In genomic region chr20:709421-709820, GRCh38 we compare ENCODE assay signal across 10 cellular contexts. TPM values are rescaled to one million over a fixed set of nuclear protein-coding genes. Genes with fewer than 3 reads are reported as not detected.
DNase-seq lines count a peak whose midpoint lies in the region; ATAC-seq, FAIRE-seq and TF ChIP-seq lines count a peak whose summit lies in the region.
"Had no signal": no experiment of that assay in that cellular context is flagged by ENCODE, and none has a peak within 500 bp of the region (broad histone marks: within the 10 kb centered on the region; RNA-seq: fewer than 3 reads in every experiment).

No MANE protein-coding gene starts in this region.

- H3K79me2 ChIP-seq in neural cell (replicated peaks; ENCODE audit: insufficient read depth, low read length): no peaks in the 10 kb centered on the region

- H3K27ac ChIP-seq in ectodermal cell (ENCODE audit: insufficient read depth, low read depth, low read length, poor library complexity, severe bottlenecking) (no peak overlapping the region), neural cell (ENCODE audit: low read length) (no peak overlapping the region), upper lobe of left lung (no peak overlapping the region)
- H3K27ac ChIP-seq: ovary had no signal

- no peak for TF ChIP-seq RAD21 in neural cell (conservative IDR thresholded peaks at IDR 0.05)

- no peak for ATAC-seq in upper lobe of left lung (ENCODE audit: low FRiP score in 2 of 2)

- H3K4me3 ChIP-seq in ectodermal cell (ENCODE audit: insufficient read depth, low read depth, low read length) (peak overlapping the region; percentile 42), neural cell (ENCODE audit: low read length) (peak overlapping the region; percentile 58), upper lobe of left lung (no peak overlapping the region)
- H3K4me3 ChIP-seq: ovary had no signal

- TF ChIP-seq EP300 in neural cell (conservative IDR thresholded peaks at IDR 0.05; ENCODE audit: poor library complexity, severe bottlenecking): no peak
- no peak for TF ChIP-seq EP300 in upper lobe of left lung (IDR thresholded peaks at IDR 0.05)

- TF ChIP-seq POLR2A in upper lobe of left lung (IDR thresholded peaks at IDR 0.05): no peak

- no peaks in the 10 kb centered on the region for H3K9me2 ChIP-seq in neural cell (ENCODE audit: insufficient read depth, low read length)

- H2AFZ ChIP-seq in neural cell (ENCODE audit: low read depth, low read length): no peak overlapping the region

- H3K27me3 ChIP-seq in ectodermal cell (ENCODE audit: control insufficient read depth, insufficient read depth, low read length, poor library complexity, severe bottlenecking): peaks cover 8% of the 10 kb centered on the region
- H3K27me3 ChIP-seq in neural cell (ENCODE audit: insufficient read depth, low read depth, low read length): no peaks in the 10 kb centered on the region
- peaks cover 0 to 16% (median 7%) of the 10 kb centered on the region in 4 donors for H3K27me3 ChIP-seq in upper lobe of left lung
- H3K27me3 ChIP-seq: ovary had no signal

- DNase-seq in Daoy (ENCODE audit: low read depth) (peak; percentile 25), NCI-H2171 treated with DMSO at 0.1 percent for 48 hours (lab: John Stamatoyannopoulos, UW) (peak; percentile 88), NCI-H526 treated with DMSO at 0.1 percent for 48 hours (lab: John Stamatoyannopoulos, UW) (no peak), GOT3 (lab: John Stamatoyannopoulos, UW) (no peak), D721Med (ENCODE audit: insufficient read length, low spot score) (no peak), upper lobe of left lung (no peak)

- WGBS in ectodermal cell, 2 experiments: 73% methylated on average over 20 of the region's 20 CpGs
- WGBS in upper lobe of left lung, 2 donors: 6 to 18% methylated on average over 11 to 20 of the region's 20 CpGs

- no peak overlapping the region for H3K4me2 ChIP-seq in neural cell (ENCODE audit: low read length)

- H3K4me1 ChIP-seq in ectodermal cell (ENCODE audit: control insufficient read depth, insufficient read depth, low read length): no peaks in the 10 kb centered on the region
- peaks cover 0 to 11% (median 2%) of the 10 kb centered on the region in 4 donors for H3K4me1 ChIP-seq in upper lobe of left lung

- H4K20me1 ChIP-seq in neural cell (ENCODE audit: insufficient read depth): no peaks in the 10 kb centered on the region

- H3K36me3 ChIP-seq in ectodermal cell (ENCODE audit: control insufficient read depth, insufficient read depth, low read length) (no peaks in the 10 kb centered on the region), neural cell (ENCODE audit: insufficient read depth, low read length) (no peaks in the 10 kb centered on the region), upper lobe of left lung (no peaks in the 10 kb centered on the region)
- H3K36me3 ChIP-seq: ovary had no signal

- no peak for FAIRE-seq in D721Med (lab: Jason Lieb, UNC)
- FAIRE-seq: G401.6 had no signal

- TF ChIP-seq CTCF in neural cell (IDR thresholded peaks at IDR 0.05; ENCODE audit: poor library complexity, severe bottlenecking): no peak
- no peak for TF ChIP-seq CTCF in D721Med (IDR thresholded peaks at IDR 0.05; ENCODE audit: insufficient read depth, missing control alignments)
- no peak for TF ChIP-seq CTCF in upper lobe of left lung (IDR thresholded peaks at IDR 0.05)

- H3F3A ChIP-seq in neural cell (ENCODE audit: insufficient read depth, low read length, poor library complexity, severe bottlenecking): no peaks in the 10 kb centered on the region

- H3K9me3 ChIP-seq in ectodermal cell (ENCODE audit: control insufficient read depth, low read length) (no peaks in the 10 kb centered on the region), neural cell (ENCODE audit: low read length) (no peaks in the 10 kb centered on the region), upper lobe of left lung (peaks cover 0 to 22% (median 8%) of the 10 kb centered on the region in 4 donors)

- no peak overlapping the region for H3K9ac ChIP-seq in neural cell (ENCODE audit: low read length)

TF ChIP-seq in neural cell, 6 proteins besides CTCF, POLR2A, EP300 and RAD21:
- TF ChIP-seq EZH2 (IDR thresholded peaks at IDR 0.05; ENCODE audit: borderline replicate concordance, insufficient read depth, low read length, poor library complexity, severe bottlenecking): no peak
- TF ChIP-seq SMC3 (conservative IDR thresholded peaks at IDR 0.05; ENCODE audit: poor library complexity): no peak
- TF ChIP-seq TAF1 (IDR thresholded peaks at IDR 0.05; ENCODE audit: low read depth): no peak
- TF ChIP-seq MXI1 (conservative IDR thresholded peaks at IDR 0.05; ENCODE audit: poor library complexity, severe bottlenecking): no peak
- TF ChIP-seq REST (IDR thresholded peaks at IDR 0.05; ENCODE audit: borderline replicate concordance): no peak
- no peak for TF ChIP-seq POLR2AphosphoS5 (IDR thresholded peaks at IDR 0.05)

RNA-seq across cellular contexts. Expression of gene SCRT2, which starts 33.8 kb away (rescaled TPM):
- not detected in 2 replicates for total RNA-seq in Daoy (2014; rRNA removed; shearing (Covaris generic))
- 0.39 TPM for polyA plus RNA-seq in ectodermal cell (2013, experiment 1 of 4)
- 0.12 TPM for polyA plus RNA-seq in ectodermal cell (2013, experiment 2 of 4)
- 0.80 TPM for polyA plus RNA-seq in ectodermal cell (2013, experiment 3 of 4)
- 1.0 TPM for polyA plus RNA-seq in ectodermal cell (2013, experiment 4 of 4)
- 2.5 and 3.8 TPM in 2 replicates for polyA plus RNA-seq in neural cell
- polyA minus RNA-seq in neural cell: 10.0 and 11.2 TPM in 2 replicates
- not detected for total RNA-seq in upper lobe of left lung
- total RNA-seq: ovary had no signal
- polyA plus RNA-seq: ovary had no signal

RNA-seq across cellular contexts. Expression of gene SRXN1, which starts 56.4 kb away (rescaled TPM):
- total RNA-seq in Daoy (2014; rRNA removed; shearing (Covaris generic)): 66.1 and 77.0 TPM in 2 replicates
- 15.7 TPM for polyA plus RNA-seq in ectodermal cell (2013, experiment 1 of 4)
- 17.2 TPM for polyA plus RNA-seq in ectodermal cell (2013, experiment 2 of 4)
- 13.5 TPM for polyA plus RNA-seq in ectodermal cell (2013, experiment 3 of 4)
- 15.7 TPM for polyA plus RNA-seq in ectodermal cell (2013, experiment 4 of 4)
- 6.9 and 7.5 TPM in 2 replicates for polyA plus RNA-seq in neural cell
- 6.3 and 6.4 TPM in 2 replicates for polyA minus RNA-seq in neural cell
- 10 to 100 TPM; 10.5 to 58.2 (median 32.7) TPM for total RNA-seq in upper lobe of left lung

RNA-seq across cellular contexts. Expression of gene SLC52A3, which starts 58.9 kb away (rescaled TPM):
- total RNA-seq in Daoy (2014; rRNA removed; shearing (Covaris generic)): 3.0 and 3.6 TPM in 2 replicates
- 0.69 TPM for polyA plus RNA-seq in ectodermal cell (2013, experiment 1 of 4)
- polyA plus RNA-seq in ectodermal cell (2013, experiment 2 of 4): 0.91 TPM
- polyA plus RNA-seq in ectodermal cell (2013, experiment 3 of 4): 0.85 TPM
- 1.2 TPM for polyA plus RNA-seq in ectodermal cell (2013, experiment 4 of 4)
- not detected in 2 replicates for polyA plus RNA-seq in neural cell
- not detected in 2 replicates for polyA minus RNA-seq in neural cell
- total RNA-seq in upper lobe of left lung: 1 to 10 TPM in 5 of 6 donors, under 1 TPM in 1; 0.89 to 3.5 (median 3.1) TPM

Comparison
In these comparisons a context has a peak if more than half of its experiments do, and no peak if none do; other contexts are left out.
1. DNase-seq: peak in Daoy (single experiment) and NCI-H2171 treated with DMSO at 0.1 percent for 48 hours (single experiment); none in NCI-H526 treated with DMSO at 0.1 percent for 48 hours (single experiment), GOT3 (single experiment), D721Med (single experiment) and upper lobe of left lung (0 of 2).
2. H3K4me3 ChIP-seq: peak in ectodermal cell (single experiment) and neural cell (single experiment); none in upper lobe of left lung (0 of 4).